Comparison of ENCODE assay signal across 29 cellular contexts in genomic region chr12:52331833-52332232, GRCh38. TPM values are rescaled to one million over a fixed set of nuclear protein-coding genes. Genes with fewer than 3 reads are reported as not detected.
"Had no signal": no experiment of that assay in that cellular context is flagged by ENCODE, and none has a peak within 500 bp of the region (broad histone marks: within the 10 kb centered on the region; RNA-seq: fewer than 3 reads in every experiment).

No MANE protein-coding gene starts in this region.

- ATAC-seq: esophagus mucosa, heart left ventricle, pancreas, sciatic nerve, upper lobe of right lung had no signal

- H3K9me3 ChIP-seq: pancreas, prostate gland, suprapubic skin, upper lobe of right lung, vagina had no signal

- H3K4me3 Mint-ChIP-seq: naive B cell, nephron had no signal

- H3K4me3 ChIP-seq: dorsolateral prefrontal cortex, heart left ventricle, left ventricle myocardium inferior, lung, pancreas, prostate gland, skin epidermis, suprapubic skin, tibial artery, upper lobe of right lung, vagina had no signal

- DNase-seq: cortex of kidney; dorsolateral prefrontal cortex; effector CD8-positive, alpha-beta T cell; heart left ventricle; hippocampal formation; left ventricle myocardium inferior; mesenchymal stem cell; midbrain; naive B cell; occipital lobe; pancreas; retina; stimulated activated CD4-positive, alpha-beta T cell treated with anti-CD3 and anti-CD28 coated beads, Interleukin-2, amount 100 ng/mL, for 48 hours; stimulated activated naive CD4-positive, alpha-beta T cell treated with Interleukin-2 at 50 U/mL for 16 hours; upper lobe of right lung had no signal

- H3K27ac ChIP-seq: dorsolateral prefrontal cortex, heart left ventricle, left ventricle myocardium inferior, pancreas, prostate gland, skin epidermis, suprapubic skin, tibial artery, upper lobe of right lung, vagina had no signal

- H3K27ac Mint-ChIP-seq: nephron had no signal

- FAIRE-seq: endometrium, frontal cortex, islet of Langerhans, pancreas had no signal

- H3K4me1 ChIP-seq: heart left ventricle, left ventricle myocardium inferior, prostate gland, upper lobe of right lung had no signal

- H3K27me3 ChIP-seq: pancreas, suprapubic skin, tibial artery, upper lobe of right lung, vagina had no signal

- H3K36me3 ChIP-seq: heart left ventricle, left ventricle myocardium inferior, pancreas, prostate gland, suprapubic skin, tibial artery, upper lobe of right lung, vagina had no signal

RNA-seq across cellular contexts. Expression of gene KRT83, which starts 10.6 kb away (rescaled TPM):
- total RNA-seq: esophagus mucosa, fibroblast of lung, frontal cortex, glomerular endothelial cell, heart left ventricle, left ventricle myocardium inferior, lung, occipital lobe, pancreas, sciatic nerve, upper lobe of right lung, vagina had no signal
- polyA plus RNA-seq: fibroblast of lung, heart left ventricle, lung, pancreas had no signal

RNA-seq across cellular contexts. Expression of gene KRT85, which starts 35.4 kb away (rescaled TPM):
- total RNA-seq: dorsolateral prefrontal cortex, esophagus mucosa, fibroblast of lung, frontal cortex, glomerular endothelial cell, heart left ventricle, left ventricle myocardium inferior, lung, occipital lobe, pancreas, prostate gland, sciatic nerve, upper lobe of right lung, vagina had no signal
- polyA plus RNA-seq: fibroblast of lung, heart left ventricle, lung, pancreas had no signal

RNA-seq across cellular contexts. Expression of gene KRT81, which starts 40.5 kb away (rescaled TPM):
- total RNA-seq: esophagus mucosa, fibroblast of lung, frontal cortex, glomerular endothelial cell, heart left ventricle, left ventricle myocardium inferior, occipital lobe, sciatic nerve, upper lobe of right lung, vagina had no signal
- polyA plus RNA-seq: fibroblast of lung, heart left ventricle had no signal

RNA-seq across cellular contexts. Expression of gene KRT84, which starts 53.6 kb away (rescaled TPM):
- total RNA-seq: esophagus mucosa, fibroblast of lung, frontal cortex, glomerular endothelial cell, heart left ventricle, left ventricle myocardium inferior, lung, occipital lobe, pancreas, prostate gland, sciatic nerve, upper lobe of right lung, vagina had no signal
- polyA plus RNA-seq: fibroblast of lung, heart left ventricle, lung, pancreas had no signal

RNA-seq across cellular contexts. Expression of gene KRT86, which starts 57.4 kb away (rescaled TPM):
- total RNA-seq: esophagus mucosa, glomerular endothelial cell, heart left ventricle, left ventricle myocardium inferior, vagina had no signal
- polyA plus RNA-seq: heart left ventricle had no signal
